ENCODE assay signal across 7 cellular contexts in genomic region chr14:29927596-29928341, GRCh38. TPM values are rescaled to one million over a fixed set of nuclear protein-coding genes. Genes with fewer than 3 reads are reported as not detected.
DNase-seq lines count a peak whose midpoint lies in the region; TF ChIP-seq lines count a peak whose summit lies in the region.

Gene PRKD1, minus strand, starts transcription at chr14:29927847.

- TF ChIP-seq CTCF in GM10248 (IDR thresholded peaks at IDR 0.05; ENCODE audit: control extremely low read depth, extremely low read depth, low read depth, missing control alignments) = no peak
- no peak for TF ChIP-seq CTCF in brain microvascular endothelial cell (IDR thresholded peaks at IDR 0.05; ENCODE audit: low read depth, low read length, missing control alignments)

- H3K9me3 ChIP-seq in iPS-15b (ENCODE audit: control insufficient read depth, insufficient read depth, low read length) = no peaks in the 10 kb centered on the region

- H3K27me3 ChIP-seq in H7 (ENCODE audit: control insufficient read depth, insufficient read depth, low read length) (peaks cover 42% of the 10 kb centered on the region), brain microvascular endothelial cell (replicated peaks) (no peaks in the 10 kb centered on the region), iPS-15b (ENCODE audit: control insufficient read depth, insufficient read depth, low read length) (peaks cover 46% of the 10 kb centered on the region)

- POLR2A ChIA-PET in GM10248 (lab: Yijun Ruan, JAX) = no interaction called here

- H3K9ac ChIP-seq in iPS-15b (ENCODE audit: low read depth, low read length) = no peak within 1 kb of the TSS

- no peaks in the 10 kb centered on the region for H3K36me3 ChIP-seq in H7 (replicated peaks; ENCODE audit: control insufficient read depth, insufficient read depth, low read length)
- no peaks in the 10 kb centered on the region for H3K36me3 ChIP-seq in brain microvascular endothelial cell (replicated peaks)
- no peaks in the 10 kb centered on the region for H3K36me3 ChIP-seq in iPS-15b (ENCODE audit: control insufficient read depth, insufficient read depth, low read length)

- H3K4me3 ChIP-seq in H7 (ENCODE audit: insufficient read depth, low read depth, low read length) = peak within 1 kb of the TSS; percentile 68
- peak within 1 kb of the TSS; percentile 70 for H3K4me3 ChIP-seq in brain microvascular endothelial cell (ENCODE audit: low read depth, low read length)
- H3K4me3 ChIP-seq in iPS-15b (ENCODE audit: low read depth, low read length) = peak within 1 kb of the TSS; percentile 72

- DNase-seq in GM10248 (ENCODE audit: extremely low spot score) (peak; percentile 12), H7 (peak; percentile 90), NCI-H2196 (lab: John Stamatoyannopoulos, UW; ENCODE audit: unreplicated experiment) (peak; percentile 61), brain microvascular endothelial cell (peak; percentile 7), renal cortical epithelial cell (ENCODE audit: low read depth) (no peak), OCI-M2 (lab: John Stamatoyannopoulos, UW; ENCODE audit: unreplicated experiment) (no peak)

- CTCF ChIA-PET in GM10248 (lab: Yijun Ruan, JAX) = no interaction called here

- H3K27ac ChIP-seq in brain microvascular endothelial cell = no peak within 1 kb of the TSS

- peaks cover 8% of the 10 kb centered on the region for H3K4me1 ChIP-seq in iPS-15b (ENCODE audit: control insufficient read depth, insufficient read depth, low read length)

- in situ Hi-C loops in brain microvascular endothelial cell (cut with HindIII; ENCODE audit: low pct_ligation_motif_present, low sequenced_read_pairs) = no loop called here

RNA-seq across cellular contexts. Expression of gene PRKD1, which starts in this region (rescaled TPM):
- 1.7 and 3.2 TPM in 2 replicates for total RNA-seq in H7 (2014; rRNA removed; shearing (Covaris generic))
- 7.5 and 39.1 TPM in 2 replicates for total RNA-seq in renal cortical epithelial cell

Comparison
In these comparisons a context has a peak if more than half of its experiments do, and no peak if none do; other contexts are left out.
1. DNase-seq: peak in GM10248 (single experiment), H7 (single experiment), NCI-H2196 (single experiment) and brain microvascular endothelial cell (single experiment); none in renal cortical epithelial cell (single experiment) and OCI-M2 (single experiment).
2. Peak in every context shown above with its lines, with median percentiles within 50 percentile points of each other: H3K4me3 ChIP-seq.